In genomic region chr10:11697718-11698527, GRCh38 we compare ENCODE assay signal across 10 cellular contexts. TPM values are rescaled to one million over a fixed set of nuclear protein-coding genes. Genes with fewer than 3 reads are reported as not detected.
DNase-seq lines count a peak whose midpoint lies in the region; ATAC-seq, FAIRE-seq and TF ChIP-seq lines count a peak whose summit lies in the region.
"Had no signal": no experiment of that assay in that cellular context is flagged by ENCODE, and none has a peak within 500 bp of the region (broad histone marks: within the 10 kb centered on the region; RNA-seq: fewer than 3 reads in every experiment).

No MANE protein-coding gene starts in this region.

- no peak for TF ChIP-seq POLR2A in endothelial cell of umbilical vein (IDR thresholded peaks at IDR 0.05; ENCODE audit: low read depth, low read length)

- intact Hi-C loops in endothelial cell of umbilical vein (cut with micrococcal nuclease), result no loop called here

- H4K20me1 ChIP-seq in DND-41 (ENCODE audit: insufficient read depth, low read length) (no peaks in the 10 kb centered on the region), endothelial cell of umbilical vein (replicated peaks; ENCODE audit: control insufficient read depth, extremely low read depth, insufficient read depth, low read length) (no peaks in the 10 kb centered on the region)

- POLR2A ChIA-PET in endothelial cell of umbilical vein (lab: Charles Lee), result no interaction called here

- no peak overlapping the region for H3K4me3 ChIP-seq in DND-41 (ENCODE audit: low read depth in 1 of 2, low read length in 2 of 2)
- H3K4me3 ChIP-seq in endothelial cell of umbilical vein (replicated peaks in 1 of 3; ENCODE audit: insufficient read depth in 1 of 3, low read depth in 1 of 3, low read length in 3 of 3), result no peak overlapping the region

- H3K27me3 ChIP-seq in DND-41 (ENCODE audit: insufficient read depth, low read length, poor library complexity) (no peaks in the 10 kb centered on the region), endothelial cell of umbilical vein (ENCODE audit: control insufficient read depth in 2 of 2, insufficient read depth in 2 of 2, low read length in 2 of 2) (no peaks in the 10 kb centered on the region)

- FAIRE-seq in GM19239 (lab: Jason Lieb, UNC), result peak; percentile 91
- peak; percentile 48 for FAIRE-seq in endothelial cell of umbilical vein (lab: Jason Lieb, UNC)

- ATAC-seq in DND-41 (ENCODE audit: insufficient read depth, low read depth) (peak; percentile 66; the same call in 1 of the 3 replicates), HG03558 (IDR thresholded peaks at IDR 0.05; ENCODE audit: extremely low read depth, unreplicated experiment) (peak; percentile 40), SK-N-SH treated with all-trans-retinoic acid at 6 μM for 48 hours (no peak), HG02884 (IDR thresholded peaks at IDR 0.05; ENCODE audit: unreplicated experiment) (no peak)

- TF ChIP-seq CTCF in DND-41 (IDR thresholded peaks at IDR 0.05; ENCODE audit: borderline replicate concordance, extremely low read depth, low read length, poor library complexity, severe bottlenecking) (peak; percentile 48), endothelial cell of umbilical vein (IDR thresholded peaks at IDR 0.05; ENCODE audit: extremely low read depth in 1 of 2, insufficient read depth in 1 of 2, low read depth in 1 of 2, low read length in 2 of 2) (no peak)

- H3K4me2 ChIP-seq in DND-41 (ENCODE audit: insufficient read depth, low read length) (no peak overlapping the region), endothelial cell of umbilical vein (ENCODE audit: insufficient read depth, low read length) (no peak overlapping the region)

- dilution Hi-C loops in endothelial cell of umbilical vein (cut with MboI; ENCODE audit: extremely low pct_ligation_motif_present, low sequenced_read_pairs), result no loop called here

- no peaks in the 10 kb centered on the region for H3K79me2 ChIP-seq in DND-41 (ENCODE audit: insufficient read depth, low read length)
- no peaks in the 10 kb centered on the region for H3K79me2 ChIP-seq in endothelial cell of umbilical vein (ENCODE audit: control insufficient read depth, insufficient read depth, low read length)

- H3K9me3 ChIP-seq in DND-41 (ENCODE audit: insufficient read depth, low read length, severe bottlenecking) (no peaks in the 10 kb centered on the region), endothelial cell of umbilical vein (replicated peaks; ENCODE audit: control insufficient read depth, insufficient read depth, low read length) (no peaks in the 10 kb centered on the region)

- H3K27ac ChIP-seq in DND-41 (ENCODE audit: low read length) (no peak overlapping the region), endothelial cell of umbilical vein (ENCODE audit: insufficient read depth, low read depth, low read length) (no peak overlapping the region)

- no TSS peak for BruUV-seq in endothelial cell of umbilical vein (replicated peaks; lab: Mats Ljungman, UMichigan)

- H3K9ac ChIP-seq in DND-41 (ENCODE audit: low read depth, low read length), result no peak overlapping the region
- no peak overlapping the region for H3K9ac ChIP-seq in endothelial cell of umbilical vein (replicated peaks; ENCODE audit: extremely low read depth, insufficient read depth, low read length)

- H3K4me1 ChIP-seq in DND-41 (ENCODE audit: insufficient read depth, low read length) (no peaks in the 10 kb centered on the region), endothelial cell of umbilical vein (ENCODE audit: control insufficient read depth, extremely low read depth, insufficient read depth, low read length) (no peaks in the 10 kb centered on the region)

- H3K36me3 ChIP-seq in DND-41 (ENCODE audit: insufficient read depth, low read length) (no peaks in the 10 kb centered on the region), endothelial cell of umbilical vein (ENCODE audit: control insufficient read depth in 2 of 2, extremely low read depth in 1 of 2, insufficient read depth in 2 of 2, low read length in 2 of 2) (no peaks in the 10 kb centered on the region)

- CTCF ChIA-PET in endothelial cell of umbilical vein (lab: Charles Lee), result interaction anchor here (1.3 kb wide), 1 partner anchor 27 kb away, joined by 4 read pairs; no protein-coding TSS in a partner anchor

- no peaks in the 10 kb centered on the region for H3K9me1 ChIP-seq in endothelial cell of umbilical vein (replicated peaks; ENCODE audit: control insufficient read depth, extremely low read depth, insufficient read depth, low read length)

- H2AFZ ChIP-seq in DND-41 (ENCODE audit: low read depth, low read length) (no peak overlapping the region), endothelial cell of umbilical vein (ENCODE audit: low read depth, low read length) (no peak overlapping the region)

- peak; percentile 28 for DNase-seq in DND-41
- no peak for DNase-seq in GM19239 (ENCODE audit: insufficient read length, low spot score)
- no peak for DNase-seq in endothelial cell of umbilical vein (ENCODE audit: low read depth, low spot score)
- no peak for DNase-seq in ecto neural progenitor cell (ENCODE audit: low spot score)
- DNase-seq in stimulated activated CD4-positive, alpha-beta T cell treated with anti-CD3 and anti-CD28 coated beads, Interleukin-2, amount 100 ng/mL, for 24 hours, result no peak
- DNase-seq: DMS153, NCI-H1436 treated with DMSO at 0.1 percent for 48 hours had no signal

TF ChIP-seq in endothelial cell of umbilical vein, 7 proteins besides CTCF, POLR2A, EP300 and RAD21:
- TF ChIP-seq GATA2 (IDR thresholded peaks at IDR 0.05; ENCODE audit: insufficient read depth, insufficient read length, low read depth, low read length) (no peak), POLR2AphosphoS5 (IDR thresholded peaks at IDR 0.05; ENCODE audit: insufficient read depth, low read depth, low read length) (no peak), FOS (IDR thresholded peaks at IDR 0.05; ENCODE audit: borderline replicate concordance, insufficient read depth, low read length) (no peak), MAX (IDR thresholded peaks at IDR 0.05; ENCODE audit: insufficient read depth, insufficient read length) (no peak), MYC (IDR thresholded peaks at IDR 0.05; ENCODE audit: low read depth, low read length) (no peak), EZH2 (IDR thresholded peaks at IDR 0.05; ENCODE audit: borderline replicate concordance, low read depth, low read length, severe bottlenecking) (no peak), JUN (IDR thresholded peaks at IDR 0.05; ENCODE audit: borderline replicate concordance, insufficient read depth, insufficient read length, low read depth) (no peak)

TF ChIP-seq in SK-N-SH treated with all-trans-retinoic acid at 6 μM for 48 hours, 23 proteins besides CTCF, POLR2A, EP300 and RAD21 (continues in another document):
- TF ChIP-seq ZC3H10 (CRISPR knock-in tag; IDR thresholded peaks at IDR 0.05) (no peak), OSR1 (CRISPR knock-in tag; IDR thresholded peaks at IDR 0.05) (no peak), TCF4 (CRISPR knock-in tag; IDR thresholded peaks at IDR 0.05; ENCODE audit: borderline replicate concordance) (no peak), CREB5 (CRISPR knock-in tag; IDR thresholded peaks at IDR 0.05; ENCODE audit: low read depth) (no peak), ZFP30 (CRISPR knock-in tag; IDR thresholded peaks at IDR 0.05) (no peak), ZNF8 (CRISPR knock-in tag; IDR thresholded peaks at IDR 0.05) (no peak), ZNF70 (CRISPR knock-in tag; IDR thresholded peaks at IDR 0.05) (no peak), ARNTL (CRISPR knock-in tag; IDR thresholded peaks at IDR 0.05; ENCODE audit: borderline replicate concordance, low read depth) (no peak), ZNF565 (CRISPR knock-in tag; conservative IDR thresholded peaks at IDR 0.05; ENCODE audit: low read depth) (no peak), GLIS3 (CRISPR knock-in tag; IDR thresholded peaks at IDR 0.05) (no peak), TOX (CRISPR knock-in tag; IDR thresholded peaks at IDR 0.05; ENCODE audit: borderline replicate concordance) (no peak)

RNA-seq across cellular contexts. Expression of gene ECHDC3, which starts 44.3 kb away (rescaled TPM):
- total RNA-seq in endothelial cell of umbilical vein, result 3.7 and 6.0 TPM in 2 replicates
- 6.1 and 7.3 TPM in 2 replicates for polyA plus RNA-seq in endothelial cell of umbilical vein
- 5.5 and 5.9 TPM in 2 replicates for polyA plus RNA-seq in endothelial cell of umbilical vein (2011; cell fraction: cytosol; rRNA removed)
- 4.3 and 5.0 TPM in 2 replicates for polyA plus RNA-seq in endothelial cell of umbilical vein (2011; cell fraction: nucleus; rRNA removed)
- polyA plus RNA-seq in endothelial cell of umbilical vein (2012), result 6.5 and 7.7 TPM in 2 replicates
- 2.3 and 5.2 TPM in 2 replicates for polyA minus RNA-seq in endothelial cell of umbilical vein
- 3.3 TPM for polyA minus RNA-seq in endothelial cell of umbilical vein (2011; cell fraction: cytosol; rRNA and poly(A)+ RNA removed)
- 2.7 TPM in 2 replicates for polyA minus RNA-seq in endothelial cell of umbilical vein (2011; cell fraction: nucleus; rRNA and poly(A)+ RNA removed)

Comparison
In these comparisons a context has a peak if more than half of its experiments do, and no peak if none do; other contexts are left out.
1. ATAC-seq: peak in DND-41 (single experiment) and HG03558 (single experiment); none in SK-N-SH treated with all-trans-retinoic acid at 6 μM for 48 hours (single experiment) and HG02884 (single experiment).